In genomic region chr3:179589143-179589542, GRCh38 we compare ENCODE assay signal across 1 cellular context.
TF ChIP-seq lines count a peak whose summit lies in the region.

No MANE protein-coding gene starts in this region.

TF ChIP-seq in GM12878, 131 proteins besides CTCF, POLR2A, EP300 and RAD21:
- TF ChIP-seq BRCA1 (IDR thresholded peaks at IDR 0.05; ENCODE audit: low read depth, low read length) = no peak
- TF ChIP-seq MEF2B (IDR thresholded peaks at IDR 0.05; ENCODE audit: partially characterized antibody, poor library complexity, severe bottlenecking) = peak; percentile 16
- peak in 1 of 2 experiments; percentile 25; a peak in 1 of 4 replicates for TF ChIP-seq IKZF2 (IDR thresholded peaks at IDR 0.05)
- peak; percentile 47; the same call in 1 of the 2 replicates for TF ChIP-seq FOXM1 (IDR thresholded peaks at IDR 0.05; ENCODE audit: low read depth, low read length)
- TF ChIP-seq ASH2L (IDR thresholded peaks at IDR 0.05; ENCODE audit: borderline replicate concordance, low read depth) = no peak
- TF ChIP-seq ZBTB4 (CRISPR knock-in tag; IDR thresholded peaks at IDR 0.05) = no peak
- no peak for TF ChIP-seq ELK1 (IDR thresholded peaks at IDR 0.05; ENCODE audit: low read depth, low read length)
- no peak for TF ChIP-seq SKIL (IDR thresholded peaks at IDR 0.05; ENCODE audit: low read depth, poor library complexity, severe bottlenecking)
- no peak for TF ChIP-seq YY1 (IDR thresholded peaks at IDR 0.05; ENCODE audit: low read depth, low read length)
- TF ChIP-seq MEF2A (IDR thresholded peaks at IDR 0.05; ENCODE audit: insufficient read depth, low read depth, low read length) = peak; percentile 88
- no peak for TF ChIP-seq WRNIP1 (IDR thresholded peaks at IDR 0.05; ENCODE audit: borderline replicate concordance, low read depth, low read length)
- peak; percentile 46; the same call in 1 of the 2 replicates for TF ChIP-seq ATF2 (IDR thresholded peaks at IDR 0.05; ENCODE audit: low read length)
- TF ChIP-seq CREB1 (IDR thresholded peaks at IDR 0.05; ENCODE audit: low read depth) = 0 out of 2 replicates have a peak, but pooled peaks have one; percentile 13
- TF ChIP-seq PAX8 (IDR thresholded peaks at IDR 0.05) = no peak
- no peak for TF ChIP-seq EZH2 (IDR thresholded peaks at IDR 0.05; ENCODE audit: borderline replicate concordance, control insufficient read depth, low read depth, low read length)
- no peak for TF ChIP-seq USF2 (IDR thresholded peaks at IDR 0.05; ENCODE audit: borderline replicate concordance, low read depth, low read length)
- no peak for TF ChIP-seq MLLT1 (IDR thresholded peaks at IDR 0.05)
- TF ChIP-seq NR2F1 (conservative IDR thresholded peaks at IDR 0.05) = peak; percentile 35; the same call in 1 of the 2 replicates
- no peak for TF ChIP-seq RELA (IDR thresholded peaks at IDR 0.05; ENCODE audit: borderline replicate concordance, partially characterized antibody)
- no peak for TF ChIP-seq MTA3 (IDR thresholded peaks at IDR 0.05; ENCODE audit: borderline replicate concordance, low read length)
- no peak for TF ChIP-seq SMARCA5 (IDR thresholded peaks at IDR 0.05)
- TF ChIP-seq POLR2AphosphoS2 (IDR thresholded peaks at IDR 0.05; ENCODE audit: low read depth, low read length) = no peak
- TF ChIP-seq JUNB (IDR thresholded peaks at IDR 0.05) = peak; percentile 82
- 0 out of 2 replicates have a peak, but pooled peaks have one; percentile 31 for TF ChIP-seq RUNX3 (IDR thresholded peaks at IDR 0.05; ENCODE audit: low read length)
- no peak for TF ChIP-seq SMC3 (IDR thresholded peaks at IDR 0.05; ENCODE audit: borderline replicate concordance, low read length)
- no peak for TF ChIP-seq FOS (IDR thresholded peaks at IDR 0.05; ENCODE audit: borderline replicate concordance, extremely low read depth, insufficient read length)
- peak; percentile 63 for TF ChIP-seq NFIC (IDR thresholded peaks at IDR 0.05; ENCODE audit: low read depth, low read length)
- no peak for TF ChIP-seq IKZF1 (conservative IDR thresholded peaks at IDR 0.05)
- TF ChIP-seq SRF (IDR thresholded peaks at IDR 0.05; ENCODE audit: low read depth in 2 of 2, low read length in 2 of 2) = no peak
